Comparison of ENCODE assay signal across 1 cellular context in the genomic region with DNA sequence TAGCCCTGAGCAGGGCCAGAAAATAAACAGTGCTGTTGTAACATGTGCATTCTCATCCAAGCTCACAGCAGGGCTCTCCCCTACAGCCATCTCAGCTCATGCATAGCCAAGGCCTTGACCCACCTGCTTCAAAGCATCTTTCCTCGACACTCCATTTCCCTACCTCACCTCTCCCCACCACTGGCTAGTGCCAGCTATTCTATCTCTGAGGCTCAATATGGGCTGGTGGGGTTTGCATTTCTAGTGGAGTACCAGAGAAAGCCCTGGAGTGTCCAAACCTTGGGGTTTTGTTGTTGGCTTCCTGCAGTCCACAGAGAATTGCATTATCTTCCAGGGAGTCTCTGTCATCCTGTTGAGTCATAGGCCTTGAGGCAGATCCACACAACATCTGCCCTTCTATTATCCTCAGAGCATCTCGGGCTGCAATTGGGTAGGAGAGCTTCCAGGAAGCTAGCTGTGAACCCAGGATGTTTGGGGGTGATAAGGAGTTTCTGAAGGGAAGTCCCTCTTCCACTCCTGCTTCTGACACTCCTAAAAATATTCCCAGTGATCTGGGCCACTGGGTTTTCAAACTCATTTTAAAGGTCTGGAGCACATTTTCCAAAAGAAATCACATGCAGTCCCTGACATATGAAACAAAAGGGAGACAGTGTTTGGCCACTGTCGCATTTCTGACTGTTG.
TF ChIP-seq lines count a peak whose summit lies in the region.

No MANE protein-coding gene starts in this region.

TF ChIP-seq in H1, 55 proteins besides CTCF, POLR2A, EP300 and RAD21 (continued from another document):
- TF ChIP-seq, protein P1, sequence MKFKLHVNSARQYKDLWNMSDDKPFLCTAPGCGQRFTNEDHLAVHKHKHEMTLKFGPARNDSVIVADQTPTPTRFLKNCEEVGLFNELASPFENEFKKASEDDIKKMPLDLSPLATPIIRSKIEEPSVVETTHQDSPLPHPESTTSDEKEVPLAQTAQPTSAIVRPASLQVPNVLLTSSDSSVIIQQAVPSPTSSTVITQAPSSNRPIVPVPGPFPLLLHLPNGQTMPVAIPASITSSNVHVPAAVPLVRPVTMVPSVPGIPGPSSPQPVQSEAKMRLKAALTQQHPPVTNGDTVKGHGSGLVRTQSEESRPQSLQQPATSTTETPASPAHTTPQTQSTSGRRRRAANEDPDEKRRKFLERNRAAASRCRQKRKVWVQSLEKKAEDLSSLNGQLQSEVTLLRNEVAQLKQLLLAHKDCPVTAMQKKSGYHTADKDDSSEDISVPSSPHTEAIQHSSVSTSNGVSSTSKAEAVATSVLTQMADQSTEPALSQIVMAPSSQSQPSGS (IDR thresholded peaks at IDR 0.05; ENCODE audit: low read length): no peak
- TF ChIP-seq BACH1 (IDR thresholded peaks at IDR 0.05; ENCODE audit: low read length): no peak
